30 cellular contexts compared by ENCODE assay signal in the genomic region with DNA sequence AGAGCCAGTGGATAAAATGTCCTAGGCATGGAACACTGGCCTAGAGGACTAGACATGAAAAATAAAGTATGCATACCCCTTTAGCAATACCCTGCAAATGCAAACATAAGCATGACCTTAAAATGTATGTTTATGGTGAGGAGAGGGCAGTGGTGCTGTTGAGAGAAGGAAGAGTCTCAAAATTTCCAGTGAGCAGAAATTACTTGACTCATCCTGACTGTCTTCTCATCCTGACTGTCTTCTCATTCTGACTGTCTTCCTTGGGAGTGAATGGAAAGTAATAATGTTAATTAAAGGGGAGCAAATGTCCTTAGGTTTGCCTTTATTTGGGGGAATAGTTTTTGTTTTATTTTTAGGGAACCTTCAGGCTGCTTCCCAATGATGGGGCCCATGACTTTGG.
DNase-seq lines count a peak whose midpoint lies in the region; ATAC-seq, FAIRE-seq and TF ChIP-seq lines count a peak whose summit lies in the region.
"Had no signal": no experiment of that assay in that cellular context is flagged by ENCODE, and none has a peak within 500 bp of the region (broad histone marks: within the 10 kb centered on the region; RNA-seq: fewer than 3 reads in every experiment).

No MANE protein-coding gene starts in this region.

- FAIRE-seq in A549 (lab: Jason Lieb, UNC) (no peak), H54 (lab: Jason Lieb, UNC) (no peak)
- FAIRE-seq: GM12878 had no signal

- ATAC-seq in A549 (no peak), gastrocnemius medialis (no peak)
- peak; percentile 64 for ATAC-seq in activated T-helper 17 cell treated with anti-CD3 and anti-CD28 coated beads, Interleukin-2, amount 50 U/mL, for 72 hours (replicated peaks)
- no peak for ATAC-seq in activated T-cell treated with anti-CD3 and anti-CD28 coated beads, Interleukin-2, amount 50 U/mL, for 4 hours
- ATAC-seq: GM12878, GM23338, HCT116, PC-3, Right ventricle myocardium inferior, SK-N-SH treated with all-trans-retinoic acid at 6 μM for 48 hours had no signal

- peaks cover 4% of the 10 kb centered on the region for H3K4me1 Mint-ChIP-seq in activated T-helper 17 cell treated with anti-CD3 and anti-CD28 coated beads, Interleukin-2, amount 50 U/mL, for 72 hours
- no peaks in the 10 kb centered on the region for H3K4me1 Mint-ChIP-seq in activated T-cell treated with anti-CD3 and anti-CD28 coated beads, Interleukin-2, amount 50 U/mL, for 4 hours (ENCODE audit: low read depth)

- no peaks in the 10 kb centered on the region for H3K9me3 ChIP-seq in A549
- H3K9me3 ChIP-seq in BLaER1 treated with 17β-estradiol and CSF1 and Interleukin-3, amounts not matched to agents 10 nM and 100 nM (replicated peaks in 1 of 11) = no peaks in the 10 kb centered on the region
- H3K9me3 ChIP-seq in gastrocnemius medialis = no peaks in the 10 kb centered on the region
- H3K9me3 ChIP-seq: SJCRH30 had no signal

- TF ChIP-seq POLR2A in A549 (IDR thresholded peaks at IDR 0.05; ENCODE audit: low read length) (no peak), gastrocnemius medialis (IDR thresholded peaks at IDR 0.05) (no peak), H54 (IDR thresholded peaks at IDR 0.05; ENCODE audit: low read depth, low read length) (no peak)

- no peak for TF ChIP-seq EP300 in A549 (IDR thresholded peaks at IDR 0.05)

- H3K27ac ChIP-seq in A549 (peak overlapping the region; percentile 36 to 41; a peak in 4 of 6 replicates), gastrocnemius medialis (peak overlapping the region; percentile 83 to 90 (median 86))
- H3K27ac ChIP-seq in BLaER1 treated with 17β-estradiol and CSF1 and Interleukin-3, amounts not matched to agents 10 nM and 100 nM = peak overlapping the region in 2 of 11 experiments; percentile 7 to 89; a peak in 2 of 22 replicates
- H3K27ac ChIP-seq: KMS-11, SJCRH30 had no signal

- CTCF ChIA-PET in A549 (lab: Yijun Ruan, JAX) = interaction anchor here (2.1 kb wide), 1 partner anchor 126 kb away, joined by 16 read pairs; no protein-coding TSS in a partner anchor

- POLR2A ChIA-PET in A549 (lab: Yijun Ruan, JAX) = no interaction called here

- no peaks in the 10 kb centered on the region for H4K20me1 ChIP-seq in BLaER1 treated with 17β-estradiol and CSF1 and Interleukin-3, amounts not matched to agents 10 nM and 100 nM

- H3K4me1 ChIP-seq in A549 = peaks cover 22% of the 10 kb centered on the region; the same call in 2 of the 3 replicates
- peaks cover 10 to 63% (median 49%) of the 10 kb centered on the region in 10 experiments for H3K4me1 ChIP-seq in BLaER1 treated with 17β-estradiol and CSF1 and Interleukin-3, amounts not matched to agents 10 nM and 100 nM
- H3K4me1 ChIP-seq in gastrocnemius medialis = peaks cover 31 to 53% of the 10 kb centered on the region in 2 donors
- H3K4me1 ChIP-seq: SJCRH30 had no signal

- in situ Hi-C loops in gastrocnemius medialis (cut with MboI; ENCODE audit: low sequenced_read_pairs in 4 of 4) = loop anchor here (5.0 to 10.0 kb wide), 5 partner anchors 82 to 194 kb away; partner anchors contain the start of gene GALNT15 (in 1 of the 4)

- DNase-seq in A549 (ENCODE audit: low read depth in 1 of 2, low spot score in 1 of 2) = no peak
- DNase-seq in gastrocnemius medialis = no peak
- DNase-seq in NCI-H2227 (lab: John Stamatoyannopoulos, UW; ENCODE audit: unreplicated experiment) = no peak
- DNase-seq in activated T-cell treated with anti-CD3 and anti-CD28 coated beads, Interleukin-2, amount 50 U/mL, for 4 hours = no peak
- DNase-seq in H54 (ENCODE audit: insufficient read length, low spot score) = no peak
- DNase-seq: CD8-positive, alpha-beta memory T cell; DMS 273 treated with DMSO at 0.1 percent for 48 hours; DMS79; EL; GDM1; NCI-H1105 treated with DMSO at 0.1 percent for 48 hours; NCI-H146; NCI-H1930; NCI-H2107; NCI-H446; NCI-H524 treated with DMSO at 0.1 percent for 48 hours; NCI-H82; NK-92 treated with Interleukin-12 subunit alpha and Interleukin-12 subunit beta, amount 100 ng/mL, for 24 hours; PC-3; SJCRH30 had no signal

- TF ChIP-seq RAD21 in A549 (conservative IDR thresholded peaks at IDR 0.05 in 1 of 2, IDR thresholded peaks at IDR 0.05 in 1 of 2) = no peak

- H3K27me3 Mint-ChIP-seq in activated T-helper 17 cell treated with anti-CD3 and anti-CD28 coated beads, Interleukin-2, amount 50 U/mL, for 72 hours = no peaks in the 10 kb centered on the region
- no peaks in the 10 kb centered on the region for H3K27me3 Mint-ChIP-seq in activated T-cell treated with anti-CD3 and anti-CD28 coated beads, Interleukin-2, amount 50 U/mL, for 4 hours (ENCODE audit: low read depth)
- H3K27me3 Mint-ChIP-seq: IgD-negative memory B cell had no signal

- intact Hi-C loops in gastrocnemius medialis (cut with DNase I; ENCODE audit: low total_unique reads) = loop anchor here (5.0 kb wide), 1 partner anchor 236 kb away; no protein-coding TSS in a partner anchor

- no peak overlapping the region for H3K4me2 ChIP-seq in A549
- peak overlapping the region in 7 of 11 experiments; percentile 46 to 85 (median 63); a peak in 11 of 22 replicates for H3K4me2 ChIP-seq in BLaER1 treated with 17β-estradiol and CSF1 and Interleukin-3, amounts not matched to agents 10 nM and 100 nM
- H3K4me2 ChIP-seq: GM23338, KMS-11 had no signal

- H3K4me3 Mint-ChIP-seq in activated T-helper 17 cell treated with anti-CD3 and anti-CD28 coated beads, Interleukin-2, amount 50 U/mL, for 72 hours = no peak overlapping the region
- no peak overlapping the region for H3K4me3 Mint-ChIP-seq in activated T-cell treated with anti-CD3 and anti-CD28 coated beads, Interleukin-2, amount 50 U/mL, for 4 hours
- H3K4me3 Mint-ChIP-seq: CD14-positive monocyte; CD8-positive, alpha-beta memory T cell; GM23338; IgD-negative memory B cell had no signal

- H3K9me3 Mint-ChIP-seq in activated T-helper 17 cell treated with anti-CD3 and anti-CD28 coated beads, Interleukin-2, amount 50 U/mL, for 72 hours = no peaks in the 10 kb centered on the region
- no peaks in the 10 kb centered on the region for H3K9me3 Mint-ChIP-seq in activated T-cell treated with anti-CD3 and anti-CD28 coated beads, Interleukin-2, amount 50 U/mL, for 4 hours
- H3K9me3 Mint-ChIP-seq: CD8-positive, alpha-beta memory T cell; GM23338; IgD-negative memory B cell had no signal

- H3K27me3 ChIP-seq in BLaER1 treated with 17β-estradiol and CSF1 and Interleukin-3, amounts not matched to agents 10 nM and 100 nM = no peaks in the 10 kb centered on the region
- H3K27me3 ChIP-seq in gastrocnemius medialis = no peaks in the 10 kb centered on the region
- H3K27me3 ChIP-seq: SJCRH30 had no signal

- peak overlapping the region; percentile 18 for H3K27ac Mint-ChIP-seq in activated T-helper 17 cell treated with anti-CD3 and anti-CD28 coated beads, Interleukin-2, amount 50 U/mL, for 72 hours
- H3K27ac Mint-ChIP-seq: CD14-positive monocyte, GM23338 had no signal

- H3K36me3 Mint-ChIP-seq in activated T-helper 17 cell treated with anti-CD3 and anti-CD28 coated beads, Interleukin-2, amount 50 U/mL, for 72 hours (ENCODE audit: low read depth) = no peaks in the 10 kb centered on the region
- H3K36me3 Mint-ChIP-seq in activated T-cell treated with anti-CD3 and anti-CD28 coated beads, Interleukin-2, amount 50 U/mL, for 4 hours (ENCODE audit: insufficient read depth) = no peaks in the 10 kb centered on the region
- H3K36me3 Mint-ChIP-seq: CD14-positive monocyte; CD8-positive, alpha-beta memory T cell; IgD-negative memory B cell had no signal

- H3K4me3 ChIP-seq in A549 (no peak overlapping the region), gastrocnemius medialis (no peak overlapping the region)
- no peak overlapping the region for H3K4me3 ChIP-seq in BLaER1 treated with 17β-estradiol and CSF1 and Interleukin-3, amounts not matched to agents 10 nM and 100 nM
- H3K4me3 ChIP-seq: GM12878, GM23338, SJCRH30 had no signal

- H3K36me3 ChIP-seq in BLaER1 treated with 17β-estradiol and CSF1 and Interleukin-3, amounts not matched to agents 10 nM and 100 nM = no peaks in the 10 kb centered on the region
- no peaks in the 10 kb centered on the region for H3K36me3 ChIP-seq in gastrocnemius medialis
- H3K36me3 ChIP-seq: SJCRH30 had no signal

- no peak for TF ChIP-seq CTCF in A549 (IDR thresholded peaks at IDR 0.05)
- no peak for TF ChIP-seq CTCF in gastrocnemius medialis (IDR thresholded peaks at IDR 0.05 in 4 of 5, conservative IDR thresholded peaks at IDR 0.05 in 1 of 5)

- H3K9ac ChIP-seq in BLaER1 treated with 17β-estradiol and CSF1 and Interleukin-3, amounts not matched to agents 10 nM and 100 nM = no peak overlapping the region
- H3K9ac ChIP-seq: KMS-11 had no signal

TF ChIP-seq in A549, 52 proteins besides CTCF, POLR2A, EP300 and RAD21 (continues in another document):
- TF ChIP-seq HES2 (IDR thresholded peaks at IDR 0.05) (no peak), SREBF2 (IDR thresholded peaks at IDR 0.05) (no peak), CHD4 (IDR thresholded peaks at IDR 0.05; ENCODE audit: borderline replicate concordance) (no peak), JUN (IDR thresholded peaks at IDR 0.05) (no peak), FOSL2 (IDR thresholded peaks at IDR 0.05) (no peak), FOSL2 (CRISPR knock-in tag; IDR thresholded peaks at IDR 0.05) (no peak), HDAC2 (IDR thresholded peaks at IDR 0.05) (no peak), HOXA7 (CRISPR knock-in tag; IDR thresholded peaks at IDR 0.05) (no peak)
